ENCODE assay signal across 12 cellular contexts in genomic region chr17:40315206-40315605, GRCh38. TPM values are rescaled to one million over a fixed set of nuclear protein-coding genes. Genes with fewer than 3 reads are reported as not detected.
A peak's percentile ranks its signal among the peaks of the same experiment; 100 is the strongest.
DNase-seq lines count a peak whose midpoint lies in the region; ATAC-seq and TF ChIP-seq lines count a peak whose summit lies in the region.
"Had no signal": no experiment of that assay in that cellular context is flagged by ENCODE, and none has a peak within 500 bp of the region (broad histone marks: within the 10 kb centered on the region; RNA-seq: fewer than 3 reads in every experiment).

No MANE protein-coding gene starts in this region.

- no peak overlapping the region for H3K27ac Mint-ChIP-seq in activated CD8-positive, alpha-beta memory T cell treated with anti-CD3 and anti-CD28 coated beads, Interleukin-2, amount 10 ng/mL, durations not matched to agents 7 days and 5 days
- no peak overlapping the region for H3K27ac Mint-ChIP-seq in activated CD8-positive, alpha-beta T cell treated with anti-CD3 and anti-CD28 coated beads for 36 hours

- H3K4me3 ChIP-seq in lower lobe of right lung, result no peak overlapping the region
- no peak overlapping the region for H3K4me3 ChIP-seq in thoracic aorta

- intact Hi-C loops in activated CD8-positive, alpha-beta T cell treated with anti-CD3 and anti-CD28 coated beads for 36 hours (cut with micrococcal nuclease), result no loop called here
- intact Hi-C loops in lower lobe of right lung (cut with DNase I), result no loop called here

- H3K4me1 Mint-ChIP-seq in activated CD8-positive, alpha-beta memory T cell treated with anti-CD3 and anti-CD28 coated beads, Interleukin-2, amount 10 ng/mL, durations not matched to agents 7 days and 5 days, result peaks cover 78% of the 10 kb centered on the region
- peaks cover 67% of the 10 kb centered on the region for H3K4me1 Mint-ChIP-seq in activated CD8-positive, alpha-beta T cell treated with anti-CD3 and anti-CD28 coated beads for 36 hours (ENCODE audit: low read depth)

- H3K4me3 Mint-ChIP-seq in activated CD8-positive, alpha-beta memory T cell treated with anti-CD3 and anti-CD28 coated beads, Interleukin-2, amount 10 ng/mL, durations not matched to agents 7 days and 5 days, result no peak overlapping the region
- no peak overlapping the region for H3K4me3 Mint-ChIP-seq in activated CD8-positive, alpha-beta T cell treated with anti-CD3 and anti-CD28 coated beads for 36 hours

- H3K4me1 ChIP-seq in lower lobe of right lung, result peaks cover 90% of the 10 kb centered on the region
- peaks cover 81 to 91% of the 10 kb centered on the region in 2 donors for H3K4me1 ChIP-seq in thoracic aorta (ENCODE audit: control insufficient read depth in 1 of 2, low read depth in 2 of 2)

- peak; percentile 56 for DNase-seq in activated CD8-positive, alpha-beta memory T cell treated with anti-CD3 and anti-CD28 coated beads for 24 hours
- DNase-seq in activated CD8-positive, alpha-beta memory T cell treated with anti-CD3 and anti-CD28 coated beads, Interleukin-2, amount 10 ng/mL, durations not matched to agents 7 days and 5 days, result no peak
- peak; percentile 2 for DNase-seq in activated CD8-positive, alpha-beta T cell treated with anti-CD3 and anti-CD28 coated beads for 36 hours
- DNase-seq in lower lobe of right lung (no peak), thoracic aorta (ENCODE audit: low spot score) (no peak), GM10266 (ENCODE audit: extremely low spot score) (no peak), NCI-H1092 treated with DMSO at 0.1 percent for 48 hours (lab: John Stamatoyannopoulos, UW) (no peak)
- DNase-seq: Caco-2 had no signal

- peak overlapping the region; percentile 96 for H3K27ac ChIP-seq in lower lobe of right lung
- peak overlapping the region; percentile 91 for H3K27ac ChIP-seq in thoracic aorta

- no peaks in the 10 kb centered on the region for H3K27me3 Mint-ChIP-seq in activated CD8-positive, alpha-beta memory T cell treated with anti-CD3 and anti-CD28 coated beads, Interleukin-2, amount 10 ng/mL, durations not matched to agents 7 days and 5 days
- no peaks in the 10 kb centered on the region for H3K27me3 Mint-ChIP-seq in activated CD8-positive, alpha-beta T cell treated with anti-CD3 and anti-CD28 coated beads for 36 hours

- no peaks in the 10 kb centered on the region for H3K9me3 ChIP-seq in lower lobe of right lung
- H3K9me3 ChIP-seq in thoracic aorta, result no peaks in the 10 kb centered on the region
- H3K9me3 ChIP-seq: Caco-2 had no signal

- CTCF ChIA-PET in activated CD8-positive, alpha-beta memory T cell treated with anti-CD3 and anti-CD28 coated beads, Interleukin-2, amount 10 ng/mL, durations not matched to agents 7 days and 5 days (lab: Charles Lee), result interaction anchor here (0.6 to 31.0 kb wide), 11 partner anchors 7 to 1553 kb away, joined by 3 to 433 read pairs (median 4); partner anchors contain the start of genes GJD3 and RARA
- CTCF ChIA-PET in activated CD8-positive, alpha-beta T cell treated with anti-CD3 and anti-CD28 coated beads for 36 hours (lab: Charles Lee), result interaction anchor here (0.8 to 42.0 kb wide), 4 partner anchors 9 to 36 kb away, joined by 3 to 780 read pairs (median 28); no protein-coding TSS in a partner anchor

- no peaks in the 10 kb centered on the region for H3K27me3 ChIP-seq in lower lobe of right lung (ENCODE audit: low read depth)
- H3K27me3 ChIP-seq in thoracic aorta (replicated peaks; ENCODE audit: insufficient read depth), result no peaks in the 10 kb centered on the region

- H3K36me3 Mint-ChIP-seq in activated CD8-positive, alpha-beta memory T cell treated with anti-CD3 and anti-CD28 coated beads, Interleukin-2, amount 10 ng/mL, durations not matched to agents 7 days and 5 days, result peaks cover 1% of the 10 kb centered on the region
- H3K36me3 Mint-ChIP-seq in activated CD8-positive, alpha-beta T cell treated with anti-CD3 and anti-CD28 coated beads for 36 hours (ENCODE audit: low read depth), result peaks cover 6% of the 10 kb centered on the region
- H3K36me3 Mint-ChIP-seq: immature natural killer cell had no signal

- H3K9me3 Mint-ChIP-seq in activated CD8-positive, alpha-beta memory T cell treated with anti-CD3 and anti-CD28 coated beads, Interleukin-2, amount 10 ng/mL, durations not matched to agents 7 days and 5 days (ENCODE audit: low read depth), result no peaks in the 10 kb centered on the region
- H3K9me3 Mint-ChIP-seq in activated CD8-positive, alpha-beta T cell treated with anti-CD3 and anti-CD28 coated beads for 36 hours, result no peaks in the 10 kb centered on the region
- H3K9me3 Mint-ChIP-seq: immature natural killer cell had no signal

- POLR2A ChIA-PET in activated CD8-positive, alpha-beta T cell treated with anti-CD3 and anti-CD28 coated beads for 36 hours (lab: Charles Lee), result interaction anchor here (0.7 to 4.1 kb wide), 7 partner anchors 9 to 184 kb away, joined by 3 to 22 read pairs (median 4); no protein-coding TSS in a partner anchor

- no peak for TF ChIP-seq CTCF in activated CD8-positive, alpha-beta T cell treated with anti-CD3 and anti-CD28 coated beads for 36 hours (IDR thresholded peaks at IDR 0.05)
- TF ChIP-seq CTCF in lower lobe of right lung (IDR thresholded peaks at IDR 0.05), result no peak
- no peak for TF ChIP-seq CTCF in thoracic aorta (IDR thresholded peaks at IDR 0.05)
- no peak for TF ChIP-seq CTCF in GM10266 (IDR thresholded peaks at IDR 0.05; ENCODE audit: control insufficient read depth, insufficient read depth, low read depth, missing control alignments)

- H3K36me3 ChIP-seq in lower lobe of right lung, result no peaks in the 10 kb centered on the region
- H3K36me3 ChIP-seq in thoracic aorta, result no peaks in the 10 kb centered on the region

- ATAC-seq in activated CD8-positive, alpha-beta memory T cell treated with anti-CD3 and anti-CD28 coated beads, Interleukin-2, amount 10 ng/mL, durations not matched to agents 7 days and 5 days, result no peak
- no peak for ATAC-seq in activated CD8-positive, alpha-beta T cell treated with anti-CD3 and anti-CD28 coated beads for 36 hours
- no peak for ATAC-seq in lower lobe of right lung
- no peak for ATAC-seq in thoracic aorta (ENCODE audit: insufficient number of reproducible peaks, low FRiP score, low read depth)
- no peak for ATAC-seq in HG03565 (IDR thresholded peaks at IDR 0.05; ENCODE audit: unreplicated experiment)

RNA-seq across cellular contexts. Expression of gene RARA, which starts 6.2 kb away (rescaled TPM):
- total RNA-seq in activated CD8-positive, alpha-beta memory T cell treated with anti-CD3 and anti-CD28 coated beads, Interleukin-2, amount 10 ng/mL, durations not matched to agents 7 days and 5 days, result 10 to 100 TPM; 29.9 to 39.5 TPM
- 10 to 100 TPM; 34.7 to 36.2 TPM for total RNA-seq in activated CD8-positive, alpha-beta T cell treated with anti-CD3 and anti-CD28 coated beads for 36 hours
- total RNA-seq in lower lobe of right lung, result 82.6 TPM
- total RNA-seq in thoracic aorta, result 10 to 100 TPM; 46.8 to 73.4 TPM

RNA-seq across cellular contexts. Expression of gene CDC6, which starts 27.5 kb away (rescaled TPM):
- total RNA-seq in activated CD8-positive, alpha-beta memory T cell treated with anti-CD3 and anti-CD28 coated beads, Interleukin-2, amount 10 ng/mL, durations not matched to agents 7 days and 5 days, result 100 to 1,000 TPM; 109 to 111 TPM
- 100 to 1,000 TPM; 110 to 118 TPM for total RNA-seq in activated CD8-positive, alpha-beta T cell treated with anti-CD3 and anti-CD28 coated beads for 36 hours
- total RNA-seq in lower lobe of right lung, result 2.3 TPM
- total RNA-seq in thoracic aorta, result 1 to 10 TPM in 1 of 2 donors, under 1 TPM in 1; 0.71 to 6.8 TPM

RNA-seq across cellular contexts. Expression of gene GJD3, which starts 49.3 kb away (rescaled TPM):
- not detected for total RNA-seq in activated CD8-positive, alpha-beta memory T cell treated with anti-CD3 and anti-CD28 coated beads, Interleukin-2, amount 10 ng/mL, durations not matched to agents 7 days and 5 days
- not detected for total RNA-seq in activated CD8-positive, alpha-beta T cell treated with anti-CD3 and anti-CD28 coated beads for 36 hours
- 3.1 TPM for total RNA-seq in lower lobe of right lung
- total RNA-seq in thoracic aorta, result 1 to 10 TPM in 1 of 2 donors, not detected in 1; 1.5 TPM
- total RNA-seq: A172; activated CD8-positive, alpha-beta memory T cell treated with anti-CD3 and anti-CD28 coated beads for 36 hours; Caco-2 had no signal

Comparison
In these comparisons a context has a peak if more than half of its experiments do, and no peak if none do; other contexts are left out.
1. DNase-seq: peak in activated CD8-positive, alpha-beta memory T cell treated with anti-CD3 and anti-CD28 coated beads for 24 hours (single experiment) and activated CD8-positive, alpha-beta T cell treated with anti-CD3 and anti-CD28 coated beads for 36 hours (single experiment); none in activated CD8-positive, alpha-beta memory T cell treated with anti-CD3 and anti-CD28 coated beads, Interleukin-2, amount 10 ng/mL, durations not matched to agents 7 days and 5 days (single experiment), lower lobe of right lung (single experiment), thoracic aorta (single experiment), GM10266 (single experiment) and NCI-H1092 treated with DMSO at 0.1 percent for 48 hours (single experiment).
2. RNA of gene CDC6, which starts 27.5 kb away (total RNA-seq): 110 to 118 TPM in activated CD8-positive, alpha-beta T cell treated with anti-CD3 and anti-CD28 coated beads for 36 hours and 109 to 111 TPM in activated CD8-positive, alpha-beta memory T cell treated with anti-CD3 and anti-CD28 coated beads, Interleukin-2, amount 10 ng/mL, durations not matched to agents 7 days and 5 days; 0.71 to 6.8 TPM in thoracic aorta and 2.3 TPM in lower lobe of right lung (single experiment); every median in the first group is over 10 times any median in the second.